8 cellular contexts compared by ENCODE assay signal in the genomic region with DNA sequence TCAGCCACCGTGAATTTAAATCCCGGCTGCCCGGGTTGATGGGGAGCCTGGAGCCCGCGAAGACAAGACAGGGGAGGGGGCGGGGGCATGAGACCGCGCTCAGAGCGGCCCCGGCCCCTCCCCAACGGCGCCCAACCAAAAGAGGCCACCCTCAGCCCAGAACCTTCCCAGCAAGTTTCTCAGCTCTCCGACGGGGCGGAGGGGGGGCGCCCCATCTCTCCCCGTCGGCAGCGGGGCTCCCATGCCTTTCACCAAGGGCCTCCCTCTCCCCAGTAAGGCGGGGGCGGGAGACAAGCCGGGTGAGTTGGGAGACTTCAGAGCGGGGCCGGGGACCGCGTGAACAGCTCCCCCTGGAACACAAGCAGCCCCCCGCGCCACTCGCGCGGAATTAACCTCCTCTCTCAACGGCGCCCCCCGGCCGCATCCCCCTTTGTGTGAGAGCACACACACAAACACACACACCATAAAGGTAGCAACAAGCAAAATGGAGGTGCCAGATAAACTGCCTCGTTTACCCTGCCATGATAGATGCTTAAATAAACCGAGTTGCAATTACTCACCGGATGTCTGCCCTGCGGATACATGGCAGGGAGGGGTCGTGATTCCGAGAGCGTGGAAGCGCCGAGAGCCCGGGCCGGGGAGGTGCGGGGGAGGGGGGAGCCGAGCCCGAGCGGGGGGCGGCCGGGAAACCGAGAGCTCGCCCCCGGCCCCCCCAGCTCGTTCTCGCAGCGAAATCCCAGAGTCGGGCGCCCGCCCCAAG. TPM values are rescaled to one million over a fixed set of nuclear protein-coding genes. Genes with fewer than 3 reads are reported as not detected.
DNase-seq lines count a peak whose midpoint lies in the region; ATAC-seq and TF ChIP-seq lines count a peak whose summit lies in the region.

No MANE protein-coding gene starts in this region.

- H4K8ac ChIP-seq in H9 (replicated peaks; ENCODE audit: insufficient read length, low read depth, low read length), result no peak overlapping the region

- peak overlapping the region; percentile 81 for H3K18ac ChIP-seq in H9 (ENCODE audit: insufficient read length, low read depth, low read length)

- no peak overlapping the region for H3T11ph ChIP-seq in H9 (ENCODE audit: low read length)

- no peak overlapping the region for H3K4ac ChIP-seq in H9 (ENCODE audit: low read depth, low read length)

- peaks cover 13% of the 10 kb centered on the region; the same call in 1 of the 2 replicates for H3K4me1 ChIP-seq in H9 (ENCODE audit: insufficient read depth, low read length)

- peaks cover 2% of the 10 kb centered on the region in 2 experiments; a peak in 2 of 5 replicates for H3K9me3 Mint-ChIP-seq in H9

- H3K27me3 Mint-ChIP-seq in H9 (ENCODE audit: low read depth), result peaks cover 18% of the 10 kb centered on the region

- no peak overlapping the region for H3K23ac ChIP-seq in H9 (ENCODE audit: insufficient read length, low read depth, low read length)

- no peaks in the 10 kb centered on the region for H4K20me1 ChIP-seq in H9 (ENCODE audit: control insufficient read depth, insufficient read depth, insufficient read length)

- no peak overlapping the region for H2AFZ ChIP-seq in H9 (ENCODE audit: low read length)

- H2BK20ac ChIP-seq in H9 (ENCODE audit: low read depth, low read length, poor library complexity, severe bottlenecking), result no peak overlapping the region

- no peak overlapping the region for H2BK5ac ChIP-seq in H9 (ENCODE audit: insufficient read length, low read length)

- no peaks in the 10 kb centered on the region for H3K9me3 ChIP-seq in H9 (ENCODE audit: control insufficient read depth, low read depth, low read length)

- H2BK120ac ChIP-seq in H9 (ENCODE audit: low read depth, low read length, poor library complexity, severe bottlenecking), result no peak overlapping the region

- H3K4me2 ChIP-seq in H9 (ENCODE audit: insufficient read depth, insufficient read length, low read length), result peak overlapping the region; percentile 86

- H2BK15ac ChIP-seq in H9 (ENCODE audit: low read depth, low read length), result no peak overlapping the region

- peaks cover 45 to 49% of the 10 kb centered on the region in 2 experiments for H3K4me1 Mint-ChIP-seq in H9

- H3K36me3 Mint-ChIP-seq in H9 (ENCODE audit: insufficient read depth in 1 of 3, low read depth in 3 of 3), result peaks cover 13 to 34% (median 32%) of the 10 kb centered on the region in 3 experiments

- H2AK5ac ChIP-seq in H9 (ENCODE audit: insufficient read length, low read length), result no peak overlapping the region

- no peak overlapping the region for H3K56ac ChIP-seq in H9 (ENCODE audit: insufficient read length, low read depth, low read length)

- H3K23me2 ChIP-seq in H9 (ENCODE audit: insufficient read length, low read depth, low read length, poor library complexity, severe bottlenecking), result peaks cover 29% of the 10 kb centered on the region

- peak overlapping the region; percentile 91 to 98 (median 95); a peak in 6 of 7 replicates for H3K27ac Mint-ChIP-seq in H9

- H3K27ac ChIP-seq in H9 (ENCODE audit: insufficient read length, low read depth, low read length), result no peak overlapping the region

- H3K9ac ChIP-seq in H9 (ENCODE audit: extremely low read depth, insufficient read length, low read length), result peak overlapping the region; percentile 87

- no peak; the same call in 1 of the 2 replicates for TF ChIP-seq CTCF in AG10803 (conservative IDR thresholded peaks at IDR 0.05; ENCODE audit: low read length)
- no peak for TF ChIP-seq CTCF in H9 (conservative IDR thresholded peaks at IDR 0.05)
- TF ChIP-seq CTCF in astrocyte of the spinal cord (IDR thresholded peaks at IDR 0.05; ENCODE audit: low read depth, low read length), result no peak

- H3K14ac ChIP-seq in H9 (ENCODE audit: insufficient read depth, low read length), result peak overlapping the region; percentile 88

- H4K91ac ChIP-seq in H9 (ENCODE audit: insufficient read length, low read depth, low read length), result peak overlapping the region; percentile 51

- no CpG with 5 or more reads among the region's 61 CpGs for WGBS in H9 (ENCODE audit: extremely low coverage, insufficient read length, low lambda C conversion rate)

- H2BK12ac ChIP-seq in H9 (ENCODE audit: insufficient read length, low read depth, low read length), result no peak overlapping the region

- H3K4me3 Mint-ChIP-seq in H9, result peak overlapping the region; percentile 93 to 99

- DNase-seq in AG10803 (ENCODE audit: low read depth) (peak; percentile 24), H9 (no peak), T follicular helper cell (ENCODE audit: low read depth) (peak; percentile 40), astrocyte of the spinal cord (ENCODE audit: low read depth, low spot score) (peak; percentile 58), kidney tubule cell (ENCODE audit: low spot score) (peak; percentile 71), GOT3 (lab: John Stamatoyannopoulos, UW) (no peak)
- peak; percentile 68 for DNase-seq in stimulated activated CD4-positive, alpha-beta T cell treated with anti-CD3 and anti-CD28 coated beads, Interleukin-2, amount 100 ng/mL, for 24 hours

- in situ Hi-C loops in astrocyte of the spinal cord (cut with HindIII; ENCODE audit: low sequenced_read_pairs), result no loop called here

- H3K79me1 ChIP-seq in H9 (ENCODE audit: insufficient read depth, low read depth, low read length, poor library complexity, severe bottlenecking), result no peaks in the 10 kb centered on the region

- H4K5ac ChIP-seq in H9 (ENCODE audit: insufficient read length, low read depth, low read length), result no peak overlapping the region

- H3K4me3 ChIP-seq in AG10803 (ENCODE audit: low read length), result peak overlapping the region; percentile 83
- peak overlapping the region; percentile 89 for H3K4me3 ChIP-seq in astrocyte of the spinal cord (ENCODE audit: low read depth, low read length)

- peaks cover 2% of the 10 kb centered on the region; the same call in 1 of the 2 replicates for H3K27me3 ChIP-seq in H9 (ENCODE audit: insufficient read depth, low read length)

- no peak for ATAC-seq in GM21390 (IDR thresholded peaks at IDR 0.05; ENCODE audit: unreplicated experiment)

- H3K79me2 ChIP-seq in H9 (ENCODE audit: insufficient read depth, low read length), result peaks cover 4% of the 10 kb centered on the region; the same call in 1 of the 2 replicates

RNA-seq across cellular contexts. Expression of a gene that starts 1.3 kb away (rescaled TPM):
- total RNA-seq in H9 (2021), result 91.3 and 98.2 TPM in 2 replicates

Comparison
In these comparisons a context has a peak if more than half of its experiments do, and no peak if none do; other contexts are left out.
1. DNase-seq: peak in AG10803 (single experiment), T follicular helper cell (single experiment), astrocyte of the spinal cord (single experiment), kidney tubule cell (single experiment) and stimulated activated CD4-positive, alpha-beta T cell treated with anti-CD3 and anti-CD28 coated beads, Interleukin-2, amount 100 ng/mL, for 24 hours (2 of 2); none in H9 (single experiment) and GOT3 (single experiment).